ENCODE assay signal across 8 cellular contexts in genomic region chr7:54758702-54759665, GRCh38. TPM values are rescaled to one million over a fixed set of nuclear protein-coding genes. Genes with fewer than 3 reads are reported as not detected.
DNase-seq lines count a peak whose midpoint lies in the region; ATAC-seq lines count a peak whose summit lies in the region.

Gene SEC61G (minus strand): TSS chr7:54759211. CDS start chr7:54757588, 1,623 bp downstream.

- H3K36me3 Mint-ChIP-seq in dendritic cell treated with granulocyte-macrophage colony-stimulating factor and Interleukin-4, amounts not matched to agents 40 ng/mL and 50 ng/mL, for 4 days (ENCODE audit: low read depth): peaks cover 19% of the 10 kb centered on the region

- H3K9me3 Mint-ChIP-seq in dendritic cell treated with granulocyte-macrophage colony-stimulating factor and Interleukin-4, amounts not matched to agents 40 ng/mL and 50 ng/mL, for 4 days: no peaks in the 10 kb centered on the region

- peak within 1 kb of the TSS; percentile 93 for H3K27ac Mint-ChIP-seq in dendritic cell treated with granulocyte-macrophage colony-stimulating factor and Interleukin-4, amounts not matched to agents 40 ng/mL and 50 ng/mL, for 4 days

- intact Hi-C loops in dendritic cell treated with granulocyte-macrophage colony-stimulating factor and Interleukin-4, amounts not matched to agents 40 ng/mL and 50 ng/mL, for 4 days (cut with micrococcal nuclease): loop anchor here (5.0 kb wide), 1 partner anchor 608 kb away; the partner anchor contains the start of gene LANCL2

- H3K27me3 Mint-ChIP-seq in dendritic cell treated with granulocyte-macrophage colony-stimulating factor and Interleukin-4, amounts not matched to agents 40 ng/mL and 50 ng/mL, for 4 days: peaks cover 14% of the 10 kb centered on the region

- ATAC-seq in GM19372 (IDR thresholded peaks at IDR 0.05; ENCODE audit: low read depth, unreplicated experiment) (peak; percentile 91), HG03558 (IDR thresholded peaks at IDR 0.05; ENCODE audit: extremely low read depth, unreplicated experiment) (peak; percentile 89), left lobe of liver (peak; percentile 98)

- H3K4me3 Mint-ChIP-seq in dendritic cell treated with granulocyte-macrophage colony-stimulating factor and Interleukin-4, amounts not matched to agents 40 ng/mL and 50 ng/mL, for 4 days: peak within 1 kb of the TSS; percentile 99

- DNase-seq in C1 segment of cervical spinal cord (lab: John Stamatoyannopoulos, UW) (peak; percentile 60 to 97 (median 95)), NCI-H748 treated with DMSO at 0.1 percent for 48 hours (lab: John Stamatoyannopoulos, UW) (peak; percentile 84), left lobe of liver (ENCODE audit: low spot score) (peak; percentile 98)
- DNase-seq in activated CD4-positive, alpha-beta T cell treated with anti-CD3 and anti-CD28 coated beads, Interleukin-2, amount 50 U/mL, for 24 hours (ENCODE audit: low read depth in 1 of 2, low spot score in 1 of 2): peak; percentile 86 to 95
- peak; percentile 94 for DNase-seq in stimulated activated CD4-positive, alpha-beta T cell treated with anti-CD3 and anti-CD28 coated beads, Interleukin-2, amount 100 ng/mL, for 4 hours (ENCODE audit: low read depth)

- peaks cover 23% of the 10 kb centered on the region for H3K4me1 Mint-ChIP-seq in dendritic cell treated with granulocyte-macrophage colony-stimulating factor and Interleukin-4, amounts not matched to agents 40 ng/mL and 50 ng/mL, for 4 days (ENCODE audit: low read depth)

RNA-seq across cellular contexts. Expression of gene SEC61G, which starts in this region (rescaled TPM):
- 57.8 TPM for total RNA-seq in left lobe of liver

Comparison
In these comparisons a context has a peak if more than half of its experiments do, and no peak if none do; other contexts are left out.
1. Peak in every context shown above with its lines: DNase-seq and ATAC-seq.